ENCODE assay signal across 16 cellular contexts in the genomic region with DNA sequence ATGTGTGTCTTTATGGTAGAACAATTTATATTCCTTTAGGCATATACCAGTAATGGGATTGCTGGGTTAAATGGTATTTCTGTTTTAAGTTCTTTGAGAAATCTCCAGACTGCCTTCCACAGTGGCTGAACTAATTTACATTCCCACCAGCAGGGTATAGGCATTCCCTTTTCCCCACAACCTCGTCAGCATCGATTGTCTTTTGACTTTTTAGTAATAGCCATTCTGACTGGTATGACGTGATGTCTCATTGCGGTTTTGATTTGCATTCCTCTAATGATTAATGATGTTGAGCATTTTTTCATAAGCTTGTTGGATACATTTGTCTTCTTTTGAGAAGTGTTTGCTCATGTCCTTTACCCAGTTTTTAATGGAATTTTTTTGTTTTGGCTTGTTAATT. TPM values are rescaled to one million over a fixed set of nuclear protein-coding genes. Genes with fewer than 3 reads are reported as not detected.
DNase-seq lines count a peak whose midpoint lies in the region; ATAC-seq, FAIRE-seq and TF ChIP-seq lines count a peak whose summit lies in the region.
"Had no signal": no experiment of that assay in that cellular context is flagged by ENCODE, and none has a peak within 500 bp of the region (broad histone marks: within the 10 kb centered on the region; RNA-seq: fewer than 3 reads in every experiment).

No MANE protein-coding gene starts in this region.

- ATAC-seq in A549: peak in 1 of 2 experiments; percentile 47; a peak in 2 of 6 replicates
- peak; percentile 60 for ATAC-seq in RWPE2 (ENCODE audit: low read depth)
- no peak for ATAC-seq in activated T-helper 17 cell treated with anti-CD3 and anti-CD28 coated beads, Interleukin-2, amount 50 U/mL, for 72 hours (replicated peaks)
- no peak for ATAC-seq in GM21447 (IDR thresholded peaks at IDR 0.05; ENCODE audit: unreplicated experiment)
- ATAC-seq in GM21529 (IDR thresholded peaks at IDR 0.05; ENCODE audit: unreplicated experiment): no peak
- ATAC-seq: activated CD4-positive, CD25-positive, alpha-beta regulatory T cell treated with anti-CD3 and anti-CD28 coated beads, Interleukin-2, amount 50 U/mL, for 24 hours; stimulated activated memory B cell treated with anti-CD40 and anti-IgM and Interleukin-4, amounts not matched to agents 10 μg/mL and 1 μg/mL and 100 μg/mL, for 72 hours; upper lobe of right lung had no signal

- H3K27me3 ChIP-seq in H9 (ENCODE audit: insufficient read depth, low read length): no peaks in the 10 kb centered on the region
- no peaks in the 10 kb centered on the region for H3K27me3 ChIP-seq in RWPE2 (ENCODE audit: insufficient read depth, poor library complexity, severe bottlenecking)
- H3K27me3 ChIP-seq in fibroblast of lung (ENCODE audit: control insufficient read depth, insufficient read depth, low read length): no peaks in the 10 kb centered on the region
- H3K27me3 ChIP-seq: pancreas, upper lobe of right lung had no signal

- H3K56ac ChIP-seq in H9 (ENCODE audit: insufficient read length, low read depth, low read length): no peak overlapping the region

- H3K4me3 Mint-ChIP-seq in H9: no peak overlapping the region
- no peak overlapping the region for H3K4me3 Mint-ChIP-seq in activated T-helper 17 cell treated with anti-CD3 and anti-CD28 coated beads, Interleukin-2, amount 50 U/mL, for 72 hours
- H3K4me3 Mint-ChIP-seq: stimulated activated memory B cell treated with anti-CD40 and anti-IgM and Interleukin-4, amounts not matched to agents 10 μg/mL and 1 μg/mL and 100 μg/mL, for 72 hours had no signal

- no peak overlapping the region for H3K23ac ChIP-seq in H9 (ENCODE audit: insufficient read length, low read depth, low read length)

- H2BK5ac ChIP-seq in H9 (ENCODE audit: insufficient read length, low read length): no peak overlapping the region

- 11% methylated on average over 4 of the region's 4 CpGs for WGBS in A549 (ENCODE audit: missing lambda C conversion rate)
- WGBS in H9 (ENCODE audit: extremely low coverage, insufficient read length, low lambda C conversion rate): no CpG with 5 or more reads among the region's 4 CpGs

- peaks cover 6% of the 10 kb centered on the region; the same call in 1 of the 3 replicates for H3K9me3 ChIP-seq in A549
- no peaks in the 10 kb centered on the region for H3K9me3 ChIP-seq in H9 (ENCODE audit: control insufficient read depth, low read depth, low read length)
- no peaks in the 10 kb centered on the region for H3K9me3 ChIP-seq in RWPE2 (ENCODE audit: severe bottlenecking)
- no peaks in the 10 kb centered on the region for H3K9me3 ChIP-seq in fibroblast of lung (ENCODE audit: control insufficient read depth, insufficient read depth, low read depth, low read length)
- H3K9me3 ChIP-seq: pancreas, upper lobe of right lung had no signal

- TF ChIP-seq CTCF in A549 (IDR thresholded peaks at IDR 0.05) (no peak), H9 (conservative IDR thresholded peaks at IDR 0.05) (peak; percentile 38; the same call in 2 of the 3 replicates), RWPE2 (IDR thresholded peaks at IDR 0.05; ENCODE audit: poor library complexity, severe bottlenecking) (peak; percentile 26), fibroblast of lung (conservative IDR thresholded peaks at IDR 0.05 in 1 of 2, IDR thresholded peaks at IDR 0.05 in 1 of 2; ENCODE audit: low read depth in 1 of 2, low read length in 2 of 2) (peak; percentile 8 to 27)

- no peak for TF ChIP-seq EP300 in A549 (IDR thresholded peaks at IDR 0.05)

- H3K79me1 ChIP-seq in H9 (ENCODE audit: insufficient read depth, low read depth, low read length, poor library complexity, severe bottlenecking): no peaks in the 10 kb centered on the region

- CTCF ChIA-PET in A549 (lab: Yijun Ruan, JAX): interaction anchor here (1.4 kb wide), 1 partner anchor 50 kb away, joined by 4 read pairs; no protein-coding TSS in a partner anchor

- H3K4ac ChIP-seq in H9 (ENCODE audit: low read depth, low read length): no peak overlapping the region

- H3K18ac ChIP-seq in H9 (ENCODE audit: insufficient read length, low read depth, low read length): no peak overlapping the region

- H3K27me3 Mint-ChIP-seq in H9 (ENCODE audit: low read depth): no peaks in the 10 kb centered on the region
- peaks cover 28% of the 10 kb centered on the region for H3K27me3 Mint-ChIP-seq in activated T-helper 17 cell treated with anti-CD3 and anti-CD28 coated beads, Interleukin-2, amount 50 U/mL, for 72 hours
- H3K27me3 Mint-ChIP-seq: stimulated activated memory B cell treated with anti-CD40 and anti-IgM and Interleukin-4, amounts not matched to agents 10 μg/mL and 1 μg/mL and 100 μg/mL, for 72 hours had no signal

- no peak overlapping the region for H3K14ac ChIP-seq in H9 (ENCODE audit: insufficient read depth, low read length)

- H3K4me2 ChIP-seq in A549 (no peak overlapping the region), H9 (ENCODE audit: insufficient read depth, insufficient read length, low read length) (no peak overlapping the region), fibroblast of lung (ENCODE audit: extremely low read depth, insufficient read depth, low read length) (no peak overlapping the region)

- H4K20me1 ChIP-seq in H9 (ENCODE audit: control insufficient read depth, insufficient read depth, insufficient read length) (no peaks in the 10 kb centered on the region), fibroblast of lung (ENCODE audit: control insufficient read depth, extremely low read depth, insufficient read depth, low read length) (no peaks in the 10 kb centered on the region)

- H2AFZ ChIP-seq in H9 (ENCODE audit: low read length) (no peak overlapping the region), fibroblast of lung (ENCODE audit: low read length) (no peak overlapping the region)

- peaks cover 13 to 15% of the 10 kb centered on the region in 2 experiments for H3K4me1 Mint-ChIP-seq in H9
- no peaks in the 10 kb centered on the region for H3K4me1 Mint-ChIP-seq in activated T-helper 17 cell treated with anti-CD3 and anti-CD28 coated beads, Interleukin-2, amount 50 U/mL, for 72 hours

- no peaks in the 10 kb centered on the region for H3K4me1 ChIP-seq in A549
- no peaks in the 10 kb centered on the region for H3K4me1 ChIP-seq in H9 (ENCODE audit: insufficient read depth, low read length)
- no peaks in the 10 kb centered on the region for H3K4me1 ChIP-seq in RWPE2 (ENCODE audit: insufficient read depth, poor library complexity, severe bottlenecking)
- H3K4me1 ChIP-seq in fibroblast of lung (ENCODE audit: control insufficient read depth, extremely low read depth, insufficient read depth, low read length): no peaks in the 10 kb centered on the region
- H3K4me1 ChIP-seq: pancreas, upper lobe of right lung had no signal

- H3K27ac Mint-ChIP-seq in H9: no peak overlapping the region
- no peak overlapping the region for H3K27ac Mint-ChIP-seq in activated T-helper 17 cell treated with anti-CD3 and anti-CD28 coated beads, Interleukin-2, amount 50 U/mL, for 72 hours
- H3K27ac Mint-ChIP-seq: stimulated activated memory B cell treated with anti-CD40 and anti-IgM and Interleukin-4, amounts not matched to agents 10 μg/mL and 1 μg/mL and 100 μg/mL, for 72 hours had no signal

- H4K8ac ChIP-seq in H9 (replicated peaks; ENCODE audit: insufficient read length, low read depth, low read length): no peak overlapping the region

- TF ChIP-seq RAD21 in A549 (conservative IDR thresholded peaks at IDR 0.05 in 1 of 2, IDR thresholded peaks at IDR 0.05 in 1 of 2): no peak

- no peak overlapping the region for H4K5ac ChIP-seq in H9 (ENCODE audit: insufficient read length, low read depth, low read length)

- no peak overlapping the region for H3T11ph ChIP-seq in H9 (ENCODE audit: low read length)

- no peak for TF ChIP-seq POLR2A in A549 (IDR thresholded peaks at IDR 0.05; ENCODE audit: low read length)

- no peak overlapping the region for H3K27ac ChIP-seq in A549
- H3K27ac ChIP-seq in H9 (ENCODE audit: insufficient read length, low read depth, low read length): no peak overlapping the region
- no peak overlapping the region for H3K27ac ChIP-seq in RWPE2 (ENCODE audit: poor library complexity, severe bottlenecking)
- H3K27ac ChIP-seq in fibroblast of lung (ENCODE audit: insufficient read depth, low read length): no peak overlapping the region
- H3K27ac ChIP-seq: left ventricle myocardium inferior, pancreas, upper lobe of right lung had no signal

- no peak overlapping the region for H2BK15ac ChIP-seq in H9 (ENCODE audit: low read depth, low read length)

- POLR2A ChIA-PET in A549 (lab: Yijun Ruan, JAX): no interaction called here

- H3K9ac ChIP-seq in H9 (ENCODE audit: extremely low read depth, insufficient read length, low read length) (no peak overlapping the region), fibroblast of lung (ENCODE audit: insufficient read depth, low read length) (no peak overlapping the region)

- FAIRE-seq in A549 (lab: Jason Lieb, UNC): peak; percentile 54
- FAIRE-seq: pancreas, small intestine had no signal

- H2BK120ac ChIP-seq in H9 (ENCODE audit: low read depth, low read length, poor library complexity, severe bottlenecking): no peak overlapping the region

- H3K23me2 ChIP-seq in H9 (ENCODE audit: insufficient read length, low read depth, low read length, poor library complexity, severe bottlenecking): no peaks in the 10 kb centered on the region

- H4K91ac ChIP-seq in H9 (ENCODE audit: insufficient read length, low read depth, low read length): no peak overlapping the region

- DNase-seq in A549 (ENCODE audit: low read depth in 1 of 2, low spot score in 1 of 2) (peak in 1 of 2 experiments; percentile 32), H9 (no peak), RWPE2 (ENCODE audit: low spot score) (no peak), fibroblast of lung (ENCODE audit: low read depth in 2 of 2) (peak; percentile 19 to 90), NCI-H1048 (lab: John Stamatoyannopoulos, UW) (no peak)
- DNase-seq: activated naive CD4-positive, alpha-beta T cell; left ventricle myocardium inferior; MG63; pancreas; small intestine; upper lobe of right lung had no signal

- H2BK20ac ChIP-seq in H9 (ENCODE audit: low read depth, low read length, poor library complexity, severe bottlenecking): no peak overlapping the region

- H3K4me3 ChIP-seq in A549: no peak overlapping the region
- H3K4me3 ChIP-seq in RWPE2 (ENCODE audit: severe bottlenecking): no peak overlapping the region
- no peak overlapping the region for H3K4me3 ChIP-seq in fibroblast of lung (replicated peaks in 1 of 4; ENCODE audit: control extremely low read depth in 1 of 4, insufficient read depth in 1 of 4, low read depth in 3 of 4, low read length in 4 of 4)
- H3K4me3 ChIP-seq: left ventricle myocardium inferior, MG63, pancreas, upper lobe of right lung had no signal

- no peaks in the 10 kb centered on the region for H3K36me3 ChIP-seq in RWPE2 (ENCODE audit: low read depth)
- H3K36me3 ChIP-seq in fibroblast of lung (ENCODE audit: control insufficient read depth, insufficient read depth, low read length): no peaks in the 10 kb centered on the region
- H3K36me3 ChIP-seq: left ventricle myocardium inferior, MG63, pancreas, upper lobe of right lung had no signal

- H3K36me3 Mint-ChIP-seq in H9 (ENCODE audit: insufficient read depth in 1 of 3, low read depth in 3 of 3): no peaks in the 10 kb centered on the region
- no peaks in the 10 kb centered on the region for H3K36me3 Mint-ChIP-seq in activated T-helper 17 cell treated with anti-CD3 and anti-CD28 coated beads, Interleukin-2, amount 50 U/mL, for 72 hours (ENCODE audit: low read depth)
- H3K36me3 Mint-ChIP-seq: stimulated activated memory B cell treated with anti-CD40 and anti-IgM and Interleukin-4, amounts not matched to agents 10 μg/mL and 1 μg/mL and 100 μg/mL, for 72 hours had no signal

- H3K79me2 ChIP-seq in H9 (ENCODE audit: insufficient read depth, low read length): no peaks in the 10 kb centered on the region
- no peaks in the 10 kb centered on the region for H3K79me2 ChIP-seq in fibroblast of lung (ENCODE audit: control insufficient read depth, insufficient read depth, low read length)

- H3K9me3 Mint-ChIP-seq in H9: no peaks in the 10 kb centered on the region; a peak in 1 of 5 replicates
- H3K9me3 Mint-ChIP-seq in activated T-helper 17 cell treated with anti-CD3 and anti-CD28 coated beads, Interleukin-2, amount 50 U/mL, for 72 hours: no peaks in the 10 kb centered on the region
- H3K9me3 Mint-ChIP-seq: stimulated activated memory B cell treated with anti-CD40 and anti-IgM and Interleukin-4, amounts not matched to agents 10 μg/mL and 1 μg/mL and 100 μg/mL, for 72 hours had no signal

- H2BK12ac ChIP-seq in H9 (ENCODE audit: insufficient read length, low read depth, low read length): no peak overlapping the region

- no peak overlapping the region for H2AK5ac ChIP-seq in H9 (ENCODE audit: insufficient read length, low read length)

RNA-seq across cellular contexts. Expression of a gene that starts 5.3 kb away (rescaled TPM):
- 13.5 and 18.2 TPM in 2 replicates for polyA plus RNA-seq in A549 (2011; rRNA removed)
- 6.3 and 6.6 TPM in 2 replicates for polyA plus RNA-seq in A549 (2012; cell fraction: cytosol; rRNA removed)
- polyA plus RNA-seq in A549 (2012; cell fraction: nucleus; rRNA removed): 3.6 and 7.1 TPM in 2 replicates
- 9.0 to 9.5 TPM (median 9.1 TPM) in 3 replicates for polyA plus RNA-seq in A549 (2017; fragmentation: RNase III; extraction: RNeasy Plus Mini Kit Qiagen cat#74134 plus additional on column Dnase treatment)
- polyA minus RNA-seq in A549 (2011; rRNA and poly(A)+ RNA removed): 27.6 and 30.5 TPM in 2 replicates
- 8.8 and 9.5 TPM in 2 replicates for total RNA-seq in H9 (2021)
- total RNA-seq in fibroblast of lung: 6.3 and 6.7 TPM in 2 replicates
- polyA plus RNA-seq in fibroblast of lung: 4.8 and 13.6 TPM in 2 replicates
- polyA plus RNA-seq in fibroblast of lung (2012): 3.0 and 9.0 TPM in 2 replicates
- 4.3 and 7.4 TPM in 2 replicates for polyA minus RNA-seq in fibroblast of lung (ENCODE audit: low replicate concordance)
- 10 to 100 TPM in 1 of 2 donors, 1 to 10 TPM in 1; 8.6 to 11.2 TPM for total RNA-seq in activated T-helper 17 cell treated with anti-CD3 and anti-CD28 coated beads, Interleukin-2, amount 50 U/mL, for 72 hours

Comparison
In these comparisons a context has a peak if more than half of its experiments do, and no peak if none do; other contexts are left out.
1. DNase-seq: peak in fibroblast of lung (2 of 2); none in H9 (single experiment), RWPE2 (single experiment) and NCI-H1048 (single experiment).